In genomic region chr12:50799908-50800307, GRCh38 we compare ENCODE assay signal across 3 cellular contexts.
A peak's percentile ranks its signal among the peaks of the same experiment; 100 is the strongest.
TF ChIP-seq lines count a peak whose summit lies in the region.

No MANE protein-coding gene starts in this region.

TF ChIP-seq in SK-N-SH, 30 proteins besides CTCF, POLR2A, EP300 and RAD21:
- TF ChIP-seq RXRA (IDR thresholded peaks at IDR 0.05; ENCODE audit: borderline replicate concordance, low read depth) (no peak), PBX3 (IDR thresholded peaks at IDR 0.05) (no peak)
- TF ChIP-seq, protein P1, sequence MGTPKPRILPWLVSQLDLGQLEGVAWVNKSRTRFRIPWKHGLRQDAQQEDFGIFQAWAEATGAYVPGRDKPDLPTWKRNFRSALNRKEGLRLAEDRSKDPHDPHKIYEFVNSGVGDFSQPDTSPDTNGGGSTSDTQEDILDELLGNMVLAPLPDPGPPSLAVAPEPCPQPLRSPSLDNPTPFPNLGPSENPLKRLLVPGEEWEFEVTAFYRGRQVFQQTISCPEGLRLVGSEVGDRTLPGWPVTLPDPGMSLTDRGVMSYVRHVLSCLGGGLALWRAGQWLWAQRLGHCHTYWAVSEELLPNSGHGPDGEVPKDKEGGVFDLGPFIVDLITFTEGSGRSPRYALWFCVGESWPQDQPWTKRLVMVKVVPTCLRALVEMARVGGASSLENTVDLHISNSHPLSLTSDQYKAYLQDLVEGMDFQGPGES (IDR thresholded peaks at IDR 0.05; ENCODE audit: low read depth, low read length): no peak

TF ChIP-seq in SK-N-SH treated with all-trans-retinoic acid at 6 μM for 48 hours, 23 proteins besides CTCF, POLR2A, EP300 and RAD21:
- TF ChIP-seq GLIS3 (CRISPR knock-in tag; IDR thresholded peaks at IDR 0.05): no peak
- no peak for TF ChIP-seq PATZ1 (CRISPR knock-in tag; IDR thresholded peaks at IDR 0.05; ENCODE audit: borderline replicate concordance)
- TF ChIP-seq, protein P2, sequence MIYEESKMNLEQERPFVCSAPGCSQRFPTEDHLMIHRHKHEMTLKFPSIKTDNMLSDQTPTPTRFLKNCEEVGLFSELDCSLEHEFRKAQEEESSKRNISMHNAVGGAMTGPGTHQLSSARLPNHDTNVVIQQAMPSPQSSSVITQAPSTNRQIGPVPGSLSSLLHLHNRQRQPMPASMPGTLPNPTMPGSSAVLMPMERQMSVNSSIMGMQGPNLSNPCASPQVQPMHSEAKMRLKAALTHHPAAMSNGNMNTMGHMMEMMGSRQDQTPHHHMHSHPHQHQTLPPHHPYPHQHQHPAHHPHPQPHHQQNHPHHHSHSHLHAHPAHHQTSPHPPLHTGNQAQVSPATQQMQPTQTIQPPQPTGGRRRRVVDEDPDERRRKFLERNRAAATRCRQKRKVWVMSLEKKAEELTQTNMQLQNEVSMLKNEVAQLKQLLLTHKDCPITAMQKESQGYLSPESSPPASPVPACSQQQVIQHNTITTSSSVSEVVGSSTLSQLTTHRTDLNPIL (CRISPR knock-in tag; IDR thresholded peaks at IDR 0.05; ENCODE audit: low read depth): no peak
- no peak for TF ChIP-seq ZNF70 (CRISPR knock-in tag; IDR thresholded peaks at IDR 0.05)
- TF ChIP-seq ISL1 (CRISPR knock-in tag; IDR thresholded peaks at IDR 0.05): no peak
- TF ChIP-seq ZFP3 (CRISPR knock-in tag; IDR thresholded peaks at IDR 0.05): no peak
- no peak for TF ChIP-seq ZC3H10 (CRISPR knock-in tag; IDR thresholded peaks at IDR 0.05)
- TF ChIP-seq SNAI2 (CRISPR knock-in tag; IDR thresholded peaks at IDR 0.05): no peak
- TF ChIP-seq PPARA (CRISPR knock-in tag; IDR thresholded peaks at IDR 0.05; ENCODE audit: borderline replicate concordance): no peak
- TF ChIP-seq ZNF565 (CRISPR knock-in tag; conservative IDR thresholded peaks at IDR 0.05; ENCODE audit: low read depth): no peak
- no peak for TF ChIP-seq ZNF8 (CRISPR knock-in tag; IDR thresholded peaks at IDR 0.05)
- TF ChIP-seq POU6F1 (CRISPR knock-in tag; IDR thresholded peaks at IDR 0.05; ENCODE audit: borderline replicate concordance, low read depth): no peak
- TF ChIP-seq RARB (CRISPR knock-in tag; IDR thresholded peaks at IDR 0.05): no peak
- no peak for TF ChIP-seq TSHZ2 (CRISPR knock-in tag; IDR thresholded peaks at IDR 0.05)
- TF ChIP-seq TOX (CRISPR knock-in tag; IDR thresholded peaks at IDR 0.05; ENCODE audit: borderline replicate concordance): no peak
- TF ChIP-seq OSR1 (CRISPR knock-in tag; IDR thresholded peaks at IDR 0.05): no peak
- no peak for TF ChIP-seq ESRRG (CRISPR knock-in tag; IDR thresholded peaks at IDR 0.05)
- no peak for TF ChIP-seq CSDC2 (CRISPR knock-in tag; IDR thresholded peaks at IDR 0.05)
- no peak for TF ChIP-seq ARNTL (CRISPR knock-in tag; IDR thresholded peaks at IDR 0.05; ENCODE audit: borderline replicate concordance, low read depth)
- TF ChIP-seq TCF4 (CRISPR knock-in tag; IDR thresholded peaks at IDR 0.05; ENCODE audit: borderline replicate concordance): no peak

TF ChIP-seq in K562, 482 proteins besides CTCF, POLR2A, EP300 and RAD21:
- TF ChIP-seq ZNF280A (IDR thresholded peaks at IDR 0.05; ENCODE audit: low read depth, partially characterized antibody): peak; percentile 77
- TF ChIP-seq, protein P3, sequence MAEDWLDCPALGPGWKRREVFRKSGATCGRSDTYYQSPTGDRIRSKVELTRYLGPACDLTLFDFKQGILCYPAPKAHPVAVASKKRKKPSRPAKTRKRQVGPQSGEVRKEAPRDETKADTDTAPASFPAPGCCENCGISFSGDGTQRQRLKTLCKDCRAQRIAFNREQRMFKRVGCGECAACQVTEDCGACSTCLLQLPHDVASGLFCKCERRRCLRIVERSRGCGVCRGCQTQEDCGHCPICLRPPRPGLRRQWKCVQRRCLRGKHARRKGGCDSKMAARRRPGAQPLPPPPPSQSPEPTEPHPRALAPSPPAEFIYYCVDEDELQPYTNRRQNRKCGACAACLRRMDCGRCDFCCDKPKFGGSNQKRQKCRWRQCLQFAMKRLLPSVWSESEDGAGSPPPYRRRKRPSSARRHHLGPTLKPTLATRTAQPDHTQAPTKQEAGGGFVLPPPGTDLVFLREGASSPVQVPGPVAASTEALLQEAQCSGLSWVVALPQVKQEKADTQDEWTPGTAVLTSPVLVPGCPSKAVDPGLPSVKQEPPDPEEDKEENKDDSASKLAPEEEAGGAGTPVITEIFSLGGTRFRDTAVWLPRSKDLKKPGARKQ (CRISPR knock-in tag; IDR thresholded peaks at IDR 0.05): no peak
- peak in 1 of 2 experiments; percentile 99; a peak in 2 of 3 replicates for TF ChIP-seq CBX3 (IDR thresholded peaks at IDR 0.05; ENCODE audit: borderline replicate concordance in 1 of 2, low read length in 2 of 2)
- TF ChIP-seq TRIM24 (IDR thresholded peaks at IDR 0.05): peak; percentile 24 to 66; a peak in 2 of 4 replicates
- TF ChIP-seq NFRKB (IDR thresholded peaks at IDR 0.05; ENCODE audit: low read depth): no peak
- peak; percentile 90 for TF ChIP-seq CBX5 (IDR thresholded peaks at IDR 0.05; ENCODE audit: borderline replicate concordance, low read depth)
- peak; percentile 69; the same call in 1 of the 2 replicates for TF ChIP-seq XRCC3 (IDR thresholded peaks at IDR 0.05)
- peak; percentile 98 for TF ChIP-seq ZNF146 (CRISPR knock-in tag; IDR thresholded peaks at IDR 0.05; ENCODE audit: unreplicated experiment)
- TF ChIP-seq KDM1A (IDR thresholded peaks at IDR 0.05): peak in 1 of 2 experiments; percentile 33; a peak in 1 of 4 replicates
- 0 out of 2 replicates have a peak, but pooled peaks have one; percentile 53 for TF ChIP-seq CHAMP1 (IDR thresholded peaks at IDR 0.05)
- no peak for TF ChIP-seq ZKSCAN8 (CRISPR knock-in tag; IDR thresholded peaks at IDR 0.05)
- TF ChIP-seq TRIM28 (IDR thresholded peaks at IDR 0.05): peak; percentile 97
- TF ChIP-seq HDAC1 (IDR thresholded peaks at IDR 0.05): peak in 1 of 2 experiments; percentile 98; a peak in 2 of 4 replicates
- no peak for TF ChIP-seq SMARCE1 (IDR thresholded peaks at IDR 0.05)
